2 cellular contexts compared by ENCODE assay signal in the genomic region with DNA sequence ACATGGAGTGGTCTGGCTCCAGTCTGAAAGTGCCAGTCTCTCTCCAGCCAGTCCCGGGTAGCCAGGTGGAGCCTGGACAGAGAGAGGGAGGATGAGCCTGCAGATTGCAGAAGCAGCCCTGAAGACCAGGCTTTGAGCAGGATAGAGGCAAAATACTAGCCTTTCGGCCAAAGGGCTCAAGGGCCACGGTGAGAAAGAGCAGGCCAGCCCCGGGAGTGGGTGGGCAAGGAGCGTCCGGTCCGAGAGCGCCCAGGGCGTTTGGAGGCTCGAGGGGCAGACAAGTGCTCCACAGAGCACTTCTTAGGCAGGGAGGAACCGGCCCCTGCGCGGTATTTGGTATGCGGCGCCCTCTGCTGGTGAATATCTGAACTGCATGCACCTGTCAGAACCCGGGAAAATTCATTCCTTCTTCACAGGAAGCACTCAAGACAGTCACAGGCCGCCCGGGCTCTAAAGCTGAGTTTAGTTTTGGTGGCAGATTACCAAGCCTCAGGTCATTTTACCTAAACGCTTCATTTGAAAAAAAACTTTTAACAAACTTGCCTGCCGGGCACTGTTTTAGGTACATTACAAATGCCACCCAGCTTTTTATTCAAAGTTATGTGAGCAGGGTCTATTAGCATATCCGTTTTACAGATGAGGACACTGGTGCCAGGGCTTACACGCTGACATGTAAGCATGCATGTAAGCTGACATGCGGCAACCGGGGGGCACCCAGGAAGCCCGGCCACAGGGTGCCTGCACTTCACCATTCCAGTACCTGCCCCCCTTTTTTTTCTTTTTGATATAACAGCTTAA.
TF ChIP-seq lines count a peak whose summit lies in the region.

No MANE protein-coding gene starts in this region.

TF ChIP-seq in HCT116, 20 proteins besides CTCF, POLR2A, EP300 and RAD21:
- TF ChIP-seq SRF (IDR thresholded peaks at IDR 0.05; ENCODE audit: low read depth) (no peak), EZH2 (IDR thresholded peaks at IDR 0.05) (no peak), EGR1 (IDR thresholded peaks at IDR 0.05; ENCODE audit: low read depth) (no peak), SP1 (IDR thresholded peaks at IDR 0.05; ENCODE audit: low read depth) (no peak), CEBPB (IDR thresholded peaks at IDR 0.05; ENCODE audit: low read depth) (no peak), EZH2phosphoT487 (IDR thresholded peaks at IDR 0.05; ENCODE audit: borderline replicate concordance) (no peak), CBX3 (IDR thresholded peaks at IDR 0.05; ENCODE audit: low read depth) (no peak), FOSL1 (IDR thresholded peaks at IDR 0.05; ENCODE audit: low read depth) (no peak), YY1 (IDR thresholded peaks at IDR 0.05; ENCODE audit: extremely low read depth, insufficient replicate concordance, low read depth, low read length) (no peak), SIN3A (IDR thresholded peaks at IDR 0.05; ENCODE audit: low read depth) (no peak)
- TF ChIP-seq, protein P1, sequence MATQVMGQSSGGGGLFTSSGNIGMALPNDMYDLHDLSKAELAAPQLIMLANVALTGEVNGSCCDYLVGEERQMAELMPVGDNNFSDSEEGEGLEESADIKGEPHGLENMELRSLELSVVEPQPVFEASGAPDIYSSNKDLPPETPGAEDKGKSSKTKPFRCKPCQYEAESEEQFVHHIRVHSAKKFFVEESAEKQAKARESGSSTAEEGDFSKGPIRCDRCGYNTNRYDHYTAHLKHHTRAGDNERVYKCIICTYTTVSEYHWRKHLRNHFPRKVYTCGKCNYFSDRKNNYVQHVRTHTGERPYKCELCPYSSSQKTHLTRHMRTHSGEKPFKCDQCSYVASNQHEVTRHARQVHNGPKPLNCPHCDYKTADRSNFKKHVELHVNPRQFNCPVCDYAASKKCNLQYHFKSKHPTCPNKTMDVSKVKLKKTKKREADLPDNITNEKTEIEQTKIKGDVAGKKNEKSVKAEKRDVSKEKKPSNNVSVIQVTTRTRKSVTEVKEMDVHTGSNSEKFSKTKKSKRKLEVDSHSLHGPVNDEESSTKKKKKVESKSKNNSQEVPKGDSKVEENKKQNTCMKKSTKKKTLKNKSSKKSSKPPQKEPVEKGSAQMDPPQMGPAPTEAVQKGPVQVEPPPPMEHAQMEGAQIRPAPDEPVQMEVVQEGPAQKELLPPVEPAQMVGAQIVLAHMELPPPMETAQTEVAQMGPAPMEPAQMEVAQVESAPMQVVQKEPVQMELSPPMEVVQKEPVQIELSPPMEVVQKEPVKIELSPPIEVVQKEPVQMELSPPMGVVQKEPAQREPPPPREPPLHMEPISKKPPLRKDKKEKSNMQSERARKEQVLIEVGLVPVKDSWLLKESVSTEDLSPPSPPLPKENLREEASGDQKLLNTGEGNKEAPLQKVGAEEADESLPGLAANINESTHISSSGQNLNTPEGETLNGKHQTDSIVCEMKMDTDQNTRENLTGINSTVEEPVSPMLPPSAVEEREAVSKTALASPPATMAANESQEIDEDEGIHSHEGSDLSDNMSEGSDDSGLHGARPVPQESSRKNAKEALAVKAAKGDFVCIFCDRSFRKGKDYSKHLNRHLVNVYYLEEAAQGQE (IDR thresholded peaks at IDR 0.05; ENCODE audit: low read depth), result no peak

TF ChIP-seq in K562, 482 proteins besides CTCF, POLR2A, EP300 and RAD21 (continues in another document):
- TF ChIP-seq, protein P2, sequence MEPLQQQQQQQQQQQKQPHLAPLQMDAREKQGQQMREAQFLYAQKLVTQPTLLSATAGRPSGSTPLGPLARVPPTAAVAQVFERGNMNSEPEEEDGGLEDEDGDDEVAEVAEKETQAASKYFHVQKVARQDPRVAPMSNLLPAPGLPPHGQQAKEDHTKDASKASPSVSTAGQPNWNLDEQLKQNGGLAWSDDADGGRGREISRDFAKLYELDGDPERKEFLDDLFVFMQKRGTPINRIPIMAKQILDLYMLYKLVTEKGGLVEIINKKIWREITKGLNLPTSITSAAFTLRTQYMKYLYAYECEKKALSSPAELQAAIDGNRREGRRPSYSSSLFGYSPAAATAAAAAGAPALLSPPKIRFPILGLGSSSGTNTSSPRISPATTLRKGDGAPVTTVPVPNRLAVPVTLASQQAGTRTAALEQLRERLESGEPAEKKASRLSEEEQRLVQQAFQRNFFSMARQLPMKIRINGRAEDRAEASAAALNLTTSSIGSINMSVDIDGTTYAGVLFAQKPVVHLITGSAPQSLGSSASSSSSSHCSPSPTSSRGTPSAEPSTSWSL (CRISPR knock-in tag; IDR thresholded peaks at IDR 0.05; ENCODE audit: borderline replicate concordance), result no peak
- TF ChIP-seq L3MBTL2 (IDR thresholded peaks at IDR 0.05), result peak; percentile 96
- TF ChIP-seq, protein P3, sequence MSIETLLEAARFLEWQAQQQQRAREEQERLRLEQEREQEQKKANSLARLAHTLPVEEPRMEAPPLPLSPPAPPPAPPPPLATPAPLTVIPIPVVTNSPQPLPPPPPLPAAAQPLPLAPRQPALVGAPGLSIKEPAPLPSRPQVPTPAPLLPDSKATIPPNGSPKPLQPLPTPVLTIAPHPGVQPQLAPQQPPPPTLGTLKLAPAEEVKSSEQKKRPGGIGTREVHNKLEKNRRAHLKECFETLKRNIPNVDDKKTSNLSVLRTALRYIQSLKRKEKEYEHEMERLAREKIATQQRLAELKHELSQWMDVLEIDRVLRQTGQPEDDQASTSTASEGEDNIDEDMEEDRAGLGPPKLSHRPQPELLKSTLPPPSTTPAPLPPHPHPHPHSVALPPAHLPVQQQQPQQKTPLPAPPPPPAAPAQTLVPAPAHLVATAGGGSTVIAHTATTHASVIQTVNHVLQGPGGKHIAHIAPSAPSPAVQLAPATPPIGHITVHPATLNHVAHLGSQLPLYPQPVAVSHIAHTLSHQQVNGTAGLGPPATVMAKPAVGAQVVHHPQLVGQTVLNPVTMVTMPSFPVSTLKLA (conservative IDR thresholded peaks at IDR 0.05), result peak in 1 of 2 experiments; percentile 39; a peak in 1 of 4 replicates
- TF ChIP-seq, protein P4, sequence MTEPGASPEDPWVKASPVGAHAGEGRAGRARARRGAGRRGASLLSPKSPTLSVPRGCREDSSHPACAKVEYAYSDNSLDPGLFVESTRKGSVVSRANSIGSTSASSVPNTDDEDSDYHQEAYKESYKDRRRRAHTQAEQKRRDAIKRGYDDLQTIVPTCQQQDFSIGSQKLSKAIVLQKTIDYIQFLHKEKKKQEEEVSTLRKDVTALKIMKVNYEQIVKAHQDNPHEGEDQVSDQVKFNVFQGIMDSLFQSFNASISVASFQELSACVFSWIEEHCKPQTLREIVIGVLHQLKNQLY (CRISPR knock-in tag; conservative IDR thresholded peaks at IDR 0.05), result no peak
- TF ChIP-seq, protein P5, sequence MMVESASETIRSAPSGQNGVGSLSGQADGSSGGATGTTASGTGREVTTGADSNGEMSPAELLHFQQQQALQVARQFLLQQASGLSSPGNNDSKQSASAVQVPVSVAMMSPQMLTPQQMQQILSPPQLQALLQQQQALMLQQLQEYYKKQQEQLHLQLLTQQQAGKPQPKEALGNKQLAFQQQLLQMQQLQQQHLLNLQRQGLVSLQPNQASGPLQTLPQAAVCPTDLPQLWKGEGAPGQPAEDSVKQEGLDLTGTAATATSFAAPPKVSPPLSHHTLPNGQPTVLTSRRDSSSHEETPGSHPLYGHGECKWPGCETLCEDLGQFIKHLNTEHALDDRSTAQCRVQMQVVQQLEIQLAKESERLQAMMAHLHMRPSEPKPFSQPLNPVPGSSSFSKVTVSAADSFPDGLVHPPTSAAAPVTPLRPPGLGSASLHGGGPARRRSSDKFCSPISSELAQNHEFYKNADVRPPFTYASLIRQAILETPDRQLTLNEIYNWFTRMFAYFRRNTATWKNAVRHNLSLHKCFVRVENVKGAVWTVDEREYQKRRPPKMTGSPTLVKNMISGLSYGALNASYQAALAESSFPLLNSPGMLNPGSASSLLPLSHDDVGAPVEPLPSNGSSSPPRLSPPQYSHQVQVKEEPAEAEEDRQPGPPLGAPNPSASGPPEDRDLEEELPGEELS (CRISPR knock-in tag; IDR thresholded peaks at IDR 0.05; ENCODE audit: borderline replicate concordance), result no peak
- TF ChIP-seq, protein P6, sequence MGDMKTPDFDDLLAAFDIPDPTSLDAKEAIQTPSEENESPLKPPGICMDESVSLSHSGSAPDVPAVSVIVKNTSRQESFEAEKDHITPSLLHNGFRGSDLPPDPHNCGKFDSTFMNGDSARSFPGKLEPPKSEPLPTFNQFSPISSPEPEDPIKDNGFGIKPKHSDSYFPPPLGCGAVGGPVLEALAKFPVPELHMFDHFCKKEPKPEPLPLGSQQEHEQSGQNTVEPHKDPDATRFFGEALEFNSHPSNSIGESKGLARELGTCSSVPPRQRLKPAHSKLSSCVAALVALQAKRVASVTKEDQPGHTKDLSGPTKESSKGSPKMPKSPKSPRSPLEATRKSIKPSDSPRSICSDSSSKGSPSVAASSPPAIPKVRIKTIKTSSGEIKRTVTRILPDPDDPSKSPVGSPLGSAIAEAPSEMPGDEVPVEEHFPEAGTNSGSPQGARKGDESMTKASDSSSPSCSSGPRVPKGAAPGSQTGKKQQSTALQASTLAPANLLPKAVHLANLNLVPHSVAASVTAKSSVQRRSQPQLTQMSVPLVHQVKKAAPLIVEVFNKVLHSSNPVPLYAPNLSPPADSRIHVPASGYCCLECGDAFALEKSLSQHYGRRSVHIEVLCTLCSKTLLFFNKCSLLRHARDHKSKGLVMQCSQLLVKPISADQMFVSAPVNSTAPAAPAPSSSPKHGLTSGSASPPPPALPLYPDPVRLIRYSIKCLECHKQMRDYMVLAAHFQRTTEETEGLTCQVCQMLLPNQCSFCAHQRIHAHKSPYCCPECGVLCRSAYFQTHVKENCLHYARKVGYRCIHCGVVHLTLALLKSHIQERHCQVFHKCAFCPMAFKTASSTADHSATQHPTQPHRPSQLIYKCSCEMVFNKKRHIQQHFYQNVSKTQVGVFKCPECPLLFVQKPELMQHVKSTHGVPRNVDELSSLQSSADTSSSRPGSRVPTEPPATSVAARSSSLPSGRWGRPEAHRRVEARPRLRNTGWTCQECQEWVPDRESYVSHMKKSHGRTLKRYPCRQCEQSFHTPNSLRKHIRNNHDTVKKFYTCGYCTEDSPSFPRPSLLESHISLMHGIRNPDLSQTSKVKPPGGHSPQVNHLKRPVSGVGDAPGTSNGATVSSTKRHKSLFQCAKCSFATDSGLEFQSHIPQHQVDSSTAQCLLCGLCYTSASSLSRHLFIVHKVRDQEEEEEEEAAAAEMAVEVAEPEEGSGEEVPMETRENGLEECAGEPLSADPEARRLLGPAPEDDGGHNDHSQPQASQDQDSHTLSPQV (IDR thresholded peaks at IDR 0.05), result no peak
- TF ChIP-seq, protein P7, sequence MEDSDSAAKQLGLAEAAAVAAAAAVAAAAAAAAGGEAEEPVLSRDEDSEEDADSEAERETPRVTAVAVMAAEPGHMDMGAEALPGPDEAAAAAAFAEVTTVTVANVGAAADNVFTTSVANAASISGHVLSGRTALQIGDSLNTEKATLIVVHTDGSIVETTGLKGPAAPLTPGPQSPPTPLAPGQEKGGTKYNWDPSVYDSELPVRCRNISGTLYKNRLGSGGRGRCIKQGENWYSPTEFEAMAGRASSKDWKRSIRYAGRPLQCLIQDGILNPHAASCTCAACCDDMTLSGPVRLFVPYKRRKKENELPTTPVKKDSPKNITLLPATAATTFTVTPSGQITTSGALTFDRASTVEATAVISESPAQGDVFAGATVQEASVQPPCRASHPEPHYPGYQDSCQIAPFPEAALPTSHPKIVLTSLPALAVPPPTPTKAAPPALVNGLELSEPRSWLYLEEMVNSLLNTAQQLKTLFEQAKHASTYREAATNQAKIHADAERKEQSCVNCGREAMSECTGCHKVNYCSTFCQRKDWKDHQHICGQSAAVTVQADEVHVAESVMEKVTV (CRISPR knock-in tag; IDR thresholded peaks at IDR 0.05), result 0 out of 2 replicates have a peak, but pooled peaks have one; percentile 21
- TF ChIP-seq ZNF431 (CRISPR knock-in tag; IDR thresholded peaks at IDR 0.05), result no peak
- no peak for TF ChIP-seq PURB (CRISPR knock-in tag; IDR thresholded peaks at IDR 0.05; ENCODE audit: low read depth)
- peak; percentile 49; the same call in 1 of the 2 replicates for TF ChIP-seq SMC3 (conservative IDR thresholded peaks at IDR 0.05; ENCODE audit: insufficient read depth, low read depth, low read length)
- TF ChIP-seq BCL6 (CRISPR knock-in tag; IDR thresholded peaks at IDR 0.05), result no peak
- TF ChIP-seq ZNF263 (CRISPR knock-in tag; IDR thresholded peaks at IDR 0.05; ENCODE audit: borderline replicate concordance), result peak; percentile 66
- no peak for TF ChIP-seq ZNF133 (CRISPR knock-in tag; IDR thresholded peaks at IDR 0.05)
- peak; percentile 79 for TF ChIP-seq MYC (IDR thresholded peaks at IDR 0.05; ENCODE audit: low read depth, low read length)
- TF ChIP-seq MYC (CRISPR knock-in tag; IDR thresholded peaks at IDR 0.05; ENCODE audit: borderline replicate concordance, low read depth), result no peak
- TF ChIP-seq, protein P8, sequence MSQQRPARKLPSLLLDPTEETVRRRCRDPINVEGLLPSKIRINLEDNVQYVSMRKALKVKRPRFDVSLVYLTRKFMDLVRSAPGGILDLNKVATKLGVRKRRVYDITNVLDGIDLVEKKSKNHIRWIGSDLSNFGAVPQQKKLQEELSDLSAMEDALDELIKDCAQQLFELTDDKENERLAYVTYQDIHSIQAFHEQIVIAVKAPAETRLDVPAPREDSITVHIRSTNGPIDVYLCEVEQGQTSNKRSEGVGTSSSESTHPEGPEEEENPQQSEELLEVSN (IDR thresholded peaks at IDR 0.05; ENCODE audit: borderline replicate concordance in 1 of 2, extremely low read depth in 1 of 2, insufficient read depth in 1 of 2, insufficient read length in 1 of 2, low read depth in 1 of 2, low read length in 1 of 2, poor library complexity in 1 of 2, severe bottlenecking in 1 of 2), result peak; percentile 82 to 88
- TF ChIP-seq, protein P9, sequence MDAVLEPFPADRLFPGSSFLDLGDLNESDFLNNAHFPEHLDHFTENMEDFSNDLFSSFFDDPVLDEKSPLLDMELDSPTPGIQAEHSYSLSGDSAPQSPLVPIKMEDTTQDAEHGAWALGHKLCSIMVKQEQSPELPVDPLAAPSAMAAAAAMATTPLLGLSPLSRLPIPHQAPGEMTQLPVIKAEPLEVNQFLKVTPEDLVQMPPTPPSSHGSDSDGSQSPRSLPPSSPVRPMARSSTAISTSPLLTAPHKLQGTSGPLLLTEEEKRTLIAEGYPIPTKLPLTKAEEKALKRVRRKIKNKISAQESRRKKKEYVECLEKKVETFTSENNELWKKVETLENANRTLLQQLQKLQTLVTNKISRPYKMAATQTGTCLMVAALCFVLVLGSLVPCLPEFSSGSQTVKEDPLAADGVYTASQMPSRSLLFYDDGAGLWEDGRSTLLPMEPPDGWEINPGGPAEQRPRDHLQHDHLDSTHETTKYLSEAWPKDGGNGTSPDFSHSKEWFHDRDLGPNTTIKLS (IDR thresholded peaks at IDR 0.05; ENCODE audit: borderline replicate concordance, low read depth), result 0 out of 2 replicates have a peak, but pooled peaks have one; percentile 22
- TF ChIP-seq TRIM28 (IDR thresholded peaks at IDR 0.05), result no peak
- TF ChIP-seq ZNF551 (CRISPR knock-in tag; IDR thresholded peaks at IDR 0.05), result no peak
- 0 out of 2 replicates have a peak, but pooled peaks have one; percentile 29 for TF ChIP-seq BHLHE40 (IDR thresholded peaks at IDR 0.05; ENCODE audit: low read length)
- no peak for TF ChIP-seq POLR2H (tag; IDR thresholded peaks at IDR 0.05; ENCODE audit: low read depth)
